2 cellular contexts compared by ENCODE assay signal in genomic region chr19:34678085-34678412, GRCh38.
TF ChIP-seq lines count a peak whose summit lies in the region.

No MANE protein-coding gene starts in this region.

TF ChIP-seq in H1, 55 proteins besides CTCF, POLR2A, EP300 and RAD21:
- TF ChIP-seq CEBPB (IDR thresholded peaks at IDR 0.05; ENCODE audit: low read depth, low read length) (peak; percentile 82; the same call in 1 of the 2 replicates), RBBP5 (IDR thresholded peaks at IDR 0.05; ENCODE audit: borderline replicate concordance, low read depth, low read length) (no peak)

TF ChIP-seq in neural cell, 6 proteins besides CTCF, POLR2A, EP300 and RAD21:
- TF ChIP-seq SMC3 (conservative IDR thresholded peaks at IDR 0.05; ENCODE audit: poor library complexity) (no peak), TAF1 (IDR thresholded peaks at IDR 0.05; ENCODE audit: low read depth) (no peak), EZH2 (IDR thresholded peaks at IDR 0.05; ENCODE audit: borderline replicate concordance, insufficient read depth, low read length, poor library complexity, severe bottlenecking) (no peak), POLR2AphosphoS5 (IDR thresholded peaks at IDR 0.05) (no peak), MXI1 (conservative IDR thresholded peaks at IDR 0.05; ENCODE audit: poor library complexity, severe bottlenecking) (no peak)
- TF ChIP-seq, protein P1, sequence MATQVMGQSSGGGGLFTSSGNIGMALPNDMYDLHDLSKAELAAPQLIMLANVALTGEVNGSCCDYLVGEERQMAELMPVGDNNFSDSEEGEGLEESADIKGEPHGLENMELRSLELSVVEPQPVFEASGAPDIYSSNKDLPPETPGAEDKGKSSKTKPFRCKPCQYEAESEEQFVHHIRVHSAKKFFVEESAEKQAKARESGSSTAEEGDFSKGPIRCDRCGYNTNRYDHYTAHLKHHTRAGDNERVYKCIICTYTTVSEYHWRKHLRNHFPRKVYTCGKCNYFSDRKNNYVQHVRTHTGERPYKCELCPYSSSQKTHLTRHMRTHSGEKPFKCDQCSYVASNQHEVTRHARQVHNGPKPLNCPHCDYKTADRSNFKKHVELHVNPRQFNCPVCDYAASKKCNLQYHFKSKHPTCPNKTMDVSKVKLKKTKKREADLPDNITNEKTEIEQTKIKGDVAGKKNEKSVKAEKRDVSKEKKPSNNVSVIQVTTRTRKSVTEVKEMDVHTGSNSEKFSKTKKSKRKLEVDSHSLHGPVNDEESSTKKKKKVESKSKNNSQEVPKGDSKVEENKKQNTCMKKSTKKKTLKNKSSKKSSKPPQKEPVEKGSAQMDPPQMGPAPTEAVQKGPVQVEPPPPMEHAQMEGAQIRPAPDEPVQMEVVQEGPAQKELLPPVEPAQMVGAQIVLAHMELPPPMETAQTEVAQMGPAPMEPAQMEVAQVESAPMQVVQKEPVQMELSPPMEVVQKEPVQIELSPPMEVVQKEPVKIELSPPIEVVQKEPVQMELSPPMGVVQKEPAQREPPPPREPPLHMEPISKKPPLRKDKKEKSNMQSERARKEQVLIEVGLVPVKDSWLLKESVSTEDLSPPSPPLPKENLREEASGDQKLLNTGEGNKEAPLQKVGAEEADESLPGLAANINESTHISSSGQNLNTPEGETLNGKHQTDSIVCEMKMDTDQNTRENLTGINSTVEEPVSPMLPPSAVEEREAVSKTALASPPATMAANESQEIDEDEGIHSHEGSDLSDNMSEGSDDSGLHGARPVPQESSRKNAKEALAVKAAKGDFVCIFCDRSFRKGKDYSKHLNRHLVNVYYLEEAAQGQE (IDR thresholded peaks at IDR 0.05; ENCODE audit: borderline replicate concordance) = no peak
